ENCODE assay signal across 8 cellular contexts in the genomic region with DNA sequence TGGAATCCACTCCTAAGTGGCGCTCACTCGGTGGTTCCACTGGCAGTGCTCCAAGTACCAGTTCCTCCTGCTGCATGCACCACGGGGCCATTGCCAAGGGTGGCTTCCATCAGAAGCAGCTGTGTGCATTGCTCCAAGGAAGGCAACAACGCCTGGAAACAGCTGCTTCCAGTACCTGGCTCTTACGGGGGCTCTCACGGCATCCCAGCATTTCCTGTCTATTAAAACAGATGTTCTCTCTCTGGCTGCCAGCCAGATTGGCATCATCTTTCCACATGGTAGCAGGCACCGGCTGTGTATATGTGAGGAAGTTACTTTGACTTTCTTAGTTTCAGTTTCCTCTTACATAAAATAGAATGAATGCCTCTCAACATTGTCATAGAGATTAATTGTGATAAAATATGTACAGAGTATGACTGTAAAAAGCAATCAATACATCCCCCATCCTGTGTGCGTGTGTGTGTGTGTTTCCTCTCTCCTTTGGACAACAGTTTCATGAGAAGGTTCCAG.
DNase-seq lines count a peak whose midpoint lies in the region; ATAC-seq, FAIRE-seq and TF ChIP-seq lines count a peak whose summit lies in the region.

No MANE protein-coding gene starts in this region.

- TF ChIP-seq CTCF in NB4 (IDR thresholded peaks at IDR 0.05; ENCODE audit: low read depth, low read length) = no peak
- no peak for TF ChIP-seq CTCF in activated B cell treated with CpG ODN at 0.5 μM for 24 hours (IDR thresholded peaks at IDR 0.05)

- POLR2A ChIA-PET in activated B cell treated with CpG ODN at 0.5 μM for 24 hours (lab: Charles Lee) = no interaction called here

- peak overlapping the region; percentile 42 for H3K27ac Mint-ChIP-seq in activated B cell treated with CpG ODN at 0.5 μM for 24 hours

- peaks cover 4% of the 10 kb centered on the region for H3K27me3 Mint-ChIP-seq in activated B cell treated with CpG ODN at 0.5 μM for 24 hours

- H3K4me1 Mint-ChIP-seq in activated B cell treated with CpG ODN at 0.5 μM for 24 hours = peaks cover 18% of the 10 kb centered on the region

- peak; percentile 84 for ATAC-seq in GM21717 (IDR thresholded peaks at IDR 0.05; ENCODE audit: unreplicated experiment)
- peak; percentile 62 for ATAC-seq in activated B cell treated with CpG ODN at 0.5 μM for 24 hours (ENCODE audit: low read depth)

- CTCF ChIA-PET in activated B cell treated with CpG ODN at 0.5 μM for 24 hours (lab: Charles Lee) = no interaction called here

- H3K4me3 Mint-ChIP-seq in activated B cell treated with CpG ODN at 0.5 μM for 24 hours = peak overlapping the region; percentile 54

- intact Hi-C loops in activated B cell treated with CpG ODN at 0.5 μM for 24 hours (cut with micrococcal nuclease) = no loop called here

- FAIRE-seq in GM12891 (lab: Jason Lieb, UNC) = peak; percentile 66

- no peak for TF ChIP-seq POLR2A in GM12891 (IDR thresholded peaks at IDR 0.05; ENCODE audit: low read depth, low read length)
- TF ChIP-seq POLR2A in NB4 (IDR thresholded peaks at IDR 0.05; ENCODE audit: extremely low read depth, insufficient read length) = no peak

- no peaks in the 10 kb centered on the region for H3K9me3 Mint-ChIP-seq in activated B cell treated with CpG ODN at 0.5 μM for 24 hours

- H3K4me3 ChIP-seq in NB4 (ENCODE audit: low read depth, low read length) = no peak overlapping the region

- no peak for DNase-seq in GM12891 (ENCODE audit: insufficient read length, low spot score)
- peak; percentile 12 for DNase-seq in NB4 (ENCODE audit: low read depth)
- no peak for DNase-seq in activated B cell treated with CpG ODN at 0.5 μM for 24 hours
- DNase-seq in kidney tubule cell (ENCODE audit: low spot score) = peak; percentile 60
- no peak for DNase-seq in GM03348 (ENCODE audit: low spot score)
- no peak for DNase-seq in epidermal melanocyte (ENCODE audit: insufficient read length, low spot score)
- no peak for DNase-seq in cerebellum (ENCODE audit: low spot score)

- H3K36me3 Mint-ChIP-seq in activated B cell treated with CpG ODN at 0.5 μM for 24 hours (ENCODE audit: low read depth) = no peaks in the 10 kb centered on the region

TF ChIP-seq in GM12891, 5 proteins besides CTCF, POLR2A, EP300 and RAD21:
- TF ChIP-seq SPI1 (IDR thresholded peaks at IDR 0.05; ENCODE audit: low read depth, low read length) (no peak; the same call in 1 of the 2 replicates), TAF1 (IDR thresholded peaks at IDR 0.05; ENCODE audit: low read depth, low read length) (no peak), PAX5 (IDR thresholded peaks at IDR 0.05; ENCODE audit: insufficient read depth, low read length, severe bottlenecking) (no peak), POU2F2 (IDR thresholded peaks at IDR 0.05; ENCODE audit: low read depth, low read length) (no peak), POLR2AphosphoS5 (IDR thresholded peaks at IDR 0.05; ENCODE audit: low read depth, low read length) (no peak)

Comparison
In these comparisons a context has a peak if more than half of its experiments do, and no peak if none do; other contexts are left out.
1. DNase-seq: peak in NB4 (single experiment) and kidney tubule cell (single experiment); none in GM12891 (single experiment), activated B cell treated with CpG ODN at 0.5 μM for 24 hours (single experiment), GM03348 (single experiment), epidermal melanocyte (single experiment) and cerebellum (single experiment).